ENCODE assay signal across 8 cellular contexts in the genomic region with DNA sequence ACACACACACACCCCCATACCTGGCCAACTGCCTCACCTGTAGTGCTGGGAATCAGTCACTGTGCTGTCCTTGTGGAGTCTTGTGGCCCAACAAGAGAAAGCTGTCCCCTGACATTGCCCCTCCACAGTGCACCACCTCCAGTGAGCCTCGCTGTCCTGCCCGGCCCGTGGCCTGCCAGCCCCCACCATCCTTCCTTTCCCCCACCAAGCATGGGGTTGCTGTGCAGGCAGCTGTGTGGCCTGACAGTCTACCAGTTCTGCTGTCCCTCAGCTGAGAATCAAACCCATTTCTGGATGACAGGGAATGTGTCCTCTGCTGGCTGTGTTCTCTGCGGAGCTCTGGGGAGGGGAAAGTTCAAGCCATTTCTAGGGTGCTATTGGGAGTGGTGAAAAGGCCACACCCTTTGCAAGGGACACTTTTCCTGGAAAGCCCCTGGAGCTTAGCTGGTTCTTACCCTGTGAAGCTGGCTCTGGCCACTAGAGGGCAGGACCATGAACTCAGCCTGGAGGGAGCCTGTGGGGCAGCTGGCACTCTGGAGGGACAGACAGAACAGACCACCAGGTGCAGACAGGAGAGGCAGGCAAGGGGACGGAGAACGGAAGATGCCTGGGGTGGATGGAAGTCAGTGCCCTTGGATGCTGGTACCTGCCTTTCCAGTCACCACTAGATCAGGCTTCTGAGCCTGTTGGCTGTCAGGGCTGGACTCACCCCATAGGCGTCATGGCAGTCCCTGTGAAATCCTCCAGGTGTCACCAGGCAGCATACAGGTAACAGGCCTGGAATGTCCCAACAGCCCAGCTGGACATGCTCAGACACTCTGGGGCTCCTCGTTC. TPM values are rescaled to one million over a fixed set of nuclear protein-coding genes. Genes with fewer than 3 reads are reported as not detected.
A peak's percentile ranks its signal among the peaks of the same experiment; 100 is the strongest.
DNase-seq lines count a peak whose midpoint lies in the region; ATAC-seq and TF ChIP-seq lines count a peak whose summit lies in the region.

No MANE protein-coding gene starts in this region.

- no peaks in the 10 kb centered on the region for H3K9me3 ChIP-seq in trophoblast cell (ENCODE audit: insufficient read depth, low read depth, low read length)

- no peaks in the 10 kb centered on the region for H3K36me3 Mint-ChIP-seq in CD14-positive monocyte
- H3K36me3 Mint-ChIP-seq in activated T-helper 17 cell treated with anti-CD3 and anti-CD28 coated beads, Interleukin-2, amount 50 U/mL, for 72 hours (ENCODE audit: low read depth) = no peaks in the 10 kb centered on the region

- no peak overlapping the region for H2AK5ac ChIP-seq in trophoblast cell (ENCODE audit: low read length)

- no peak overlapping the region for H3K4ac ChIP-seq in trophoblast cell (ENCODE audit: low read depth, low read length)

- no peak overlapping the region for H4K8ac ChIP-seq in trophoblast cell (ENCODE audit: low read depth, low read length)

- H3K4me3 Mint-ChIP-seq in CD14-positive monocyte = peak overlapping the region in 1 of 2 donors; percentile 56
- no peak overlapping the region for H3K4me3 Mint-ChIP-seq in activated T-helper 17 cell treated with anti-CD3 and anti-CD28 coated beads, Interleukin-2, amount 50 U/mL, for 72 hours

- no peak overlapping the region for H3K27ac ChIP-seq in trophoblast cell (ENCODE audit: low read depth, low read length)

- H4K91ac ChIP-seq in trophoblast cell (ENCODE audit: low read depth, low read length) = no peak overlapping the region

- no peak overlapping the region for H2BK5ac ChIP-seq in trophoblast cell (ENCODE audit: low read depth, low read length, poor library complexity)

- H4K12ac ChIP-seq in trophoblast cell (ENCODE audit: low read depth, low read length) = no peak overlapping the region

- no peaks in the 10 kb centered on the region for H3K79me2 ChIP-seq in trophoblast cell (ENCODE audit: control insufficient read depth, insufficient read depth, low read length, poor library complexity)

- H3K23ac ChIP-seq in trophoblast cell (ENCODE audit: low read length) = no peak overlapping the region

- no peaks in the 10 kb centered on the region for H3K4me1 ChIP-seq in trophoblast cell (ENCODE audit: control insufficient read depth in 1 of 2, insufficient read depth in 2 of 2, low read length in 2 of 2)

- H2BK120ac ChIP-seq in trophoblast cell (ENCODE audit: insufficient read depth, low read length, poor library complexity) = no peak overlapping the region

- peaks cover 8% of the 10 kb centered on the region for H3K4me1 Mint-ChIP-seq in CD14-positive monocyte
- H3K4me1 Mint-ChIP-seq in activated T-helper 17 cell treated with anti-CD3 and anti-CD28 coated beads, Interleukin-2, amount 50 U/mL, for 72 hours = no peaks in the 10 kb centered on the region

- intact Hi-C loops in CD14-positive monocyte (cut with micrococcal nuclease) = no loop called here

- no peaks in the 10 kb centered on the region for H3K36me3 ChIP-seq in trophoblast cell (ENCODE audit: control insufficient read depth in 1 of 2, insufficient read depth in 2 of 2, low read length in 2 of 2)

- no peak overlapping the region for H3K18ac ChIP-seq in trophoblast cell (ENCODE audit: low read length)

- peak; percentile 94 for ATAC-seq in GM19035 (IDR thresholded peaks at IDR 0.05; ENCODE audit: unreplicated experiment)
- ATAC-seq in HG03378 (IDR thresholded peaks at IDR 0.05; ENCODE audit: unreplicated experiment) = peak; percentile 81
- peak; percentile 75 for ATAC-seq in activated T-helper 17 cell treated with anti-CD3 and anti-CD28 coated beads, Interleukin-2, amount 50 U/mL, for 72 hours (replicated peaks)

- no peak overlapping the region for H3K14ac ChIP-seq in trophoblast cell (ENCODE audit: low read length)

- no peaks in the 10 kb centered on the region for H3K79me1 ChIP-seq in trophoblast cell (ENCODE audit: low read length)

- H3K27me3 ChIP-seq in trophoblast cell (ENCODE audit: insufficient read depth, low read length) = no peaks in the 10 kb centered on the region

- no peaks in the 10 kb centered on the region for H3K9me3 Mint-ChIP-seq in CD14-positive monocyte
- H3K9me3 Mint-ChIP-seq in activated T-helper 17 cell treated with anti-CD3 and anti-CD28 coated beads, Interleukin-2, amount 50 U/mL, for 72 hours = no peaks in the 10 kb centered on the region

- no peak overlapping the region for H3K4me3 ChIP-seq in trophoblast cell (ENCODE audit: low read depth, low read length)

- H2AFZ ChIP-seq in trophoblast cell (ENCODE audit: insufficient read depth, low read length, poor library complexity) = no peak overlapping the region

- H3K27ac Mint-ChIP-seq in CD14-positive monocyte = peak overlapping the region in 3 of 7 donors; percentile 12 to 60 (median 33)
- H3K27ac Mint-ChIP-seq in activated T-helper 17 cell treated with anti-CD3 and anti-CD28 coated beads, Interleukin-2, amount 50 U/mL, for 72 hours = peak overlapping the region; percentile 2

- DNase-seq in CD14-positive monocyte (ENCODE audit: low spot score) (no peak), RPMI7951 (ENCODE audit: low read depth) (peak; percentile 54), germinal center (ENCODE audit: low spot score) (peak; percentile 61), trophoblast cell (peak; percentile 91 to 93), occipital lobe (lab: John Stamatoyannopoulos, UW) (no peak)

- no peak overlapping the region for H2BK12ac ChIP-seq in trophoblast cell (ENCODE audit: low read length)

- no peak overlapping the region for H3K9ac ChIP-seq in trophoblast cell (ENCODE audit: low read length)

- H3K27me3 Mint-ChIP-seq in CD14-positive monocyte (ENCODE audit: low read depth in 3 of 3) = peaks cover 0 to 4% (median 0%) of the 10 kb centered on the region in 3 donors
- peaks cover 7% of the 10 kb centered on the region for H3K27me3 Mint-ChIP-seq in activated T-helper 17 cell treated with anti-CD3 and anti-CD28 coated beads, Interleukin-2, amount 50 U/mL, for 72 hours

- no peak overlapping the region for H3K4me2 ChIP-seq in trophoblast cell (ENCODE audit: low read length)

- no CpG with 5 or more reads among the region's 8 CpGs for WGBS in trophoblast cell (ENCODE audit: extremely low coverage, insufficient coverage, insufficient read length)

- peak; percentile 85 for TF ChIP-seq CTCF in CD14-positive monocyte (IDR thresholded peaks at IDR 0.05)

RNA-seq across cellular contexts. Expression of gene MTPAP, which starts 10.5 kb away (rescaled TPM):
- polyA plus RNA-seq in CD14-positive monocyte = 1 to 10 TPM; 6.2 TPM
- total RNA-seq in RPMI7951 (2014; rRNA removed; shearing (Covaris generic)) = 19.5 and 31.8 TPM in 2 replicates
- 10 to 100 TPM; 24.4 to 40.4 TPM for total RNA-seq in activated T-helper 17 cell treated with anti-CD3 and anti-CD28 coated beads, Interleukin-2, amount 50 U/mL, for 72 hours
- 15.0 and 15.7 TPM in 2 replicates for polyA plus RNA-seq in trophoblast cell (2013)
- 51.0 TPM for total RNA-seq in occipital lobe

Comparison
In these comparisons a context has a peak if more than half of its experiments do, and no peak if none do; other contexts are left out.
1. DNase-seq: peak in RPMI7951 (single experiment), germinal center (single experiment) and trophoblast cell (2 of 2); none in CD14-positive monocyte (single experiment) and occipital lobe (single experiment).
2. Peak in every context shown above with its lines, with median percentiles within 50 percentile points of each other: ATAC-seq.